In the genomic region with DNA sequence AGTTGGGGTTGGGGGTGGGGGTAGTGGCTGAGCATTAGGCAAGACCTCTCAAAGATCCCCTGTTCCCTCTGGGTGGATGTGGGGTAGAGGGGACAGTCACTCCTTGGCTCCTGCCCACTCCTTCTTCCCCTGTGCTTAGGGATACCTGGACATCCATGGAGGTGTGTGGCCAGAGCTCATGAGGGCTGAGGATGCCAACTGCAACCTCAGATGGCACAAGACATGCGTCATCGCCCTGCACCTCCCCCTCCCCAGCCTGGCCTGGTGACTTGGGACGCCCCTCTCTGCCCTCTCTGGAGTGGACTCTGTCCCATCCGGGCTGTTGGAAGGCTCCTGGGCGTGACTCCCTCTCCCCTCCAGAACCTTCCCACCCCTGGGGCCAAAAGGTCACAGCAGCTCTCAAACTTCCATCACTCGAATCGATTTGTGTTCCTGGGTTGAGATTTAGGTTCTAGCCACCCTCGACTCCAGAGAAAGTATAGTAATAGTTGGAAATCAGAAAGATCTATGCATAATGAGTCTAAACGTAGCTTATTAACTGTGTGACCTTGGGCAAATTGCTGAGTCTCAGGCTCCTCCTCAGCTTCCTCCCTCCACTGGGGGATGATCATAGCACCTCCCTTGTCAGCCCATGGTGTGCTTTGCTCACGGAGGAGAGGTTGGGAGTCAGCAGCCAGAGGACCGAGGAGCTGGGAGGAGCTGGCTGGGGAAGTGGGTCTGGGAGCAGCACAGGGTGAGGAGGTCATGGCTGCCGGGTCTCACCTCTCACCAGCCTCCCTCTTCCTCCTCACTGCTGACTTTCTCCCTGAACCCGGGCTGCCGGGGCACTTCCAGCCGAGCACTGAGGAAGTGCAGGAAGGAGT, we compare ENCODE assay signal across 1 cellular context.
A peak's percentile ranks its signal among the peaks of the same experiment; 100 is the strongest.
TF ChIP-seq lines count a peak whose summit lies in the region.

No MANE protein-coding gene starts in this region.

TF ChIP-seq in K562, 482 proteins besides CTCF, POLR2A, EP300 and RAD21 (continued from another document and continues in another):
- TF ChIP-seq, protein P1, sequence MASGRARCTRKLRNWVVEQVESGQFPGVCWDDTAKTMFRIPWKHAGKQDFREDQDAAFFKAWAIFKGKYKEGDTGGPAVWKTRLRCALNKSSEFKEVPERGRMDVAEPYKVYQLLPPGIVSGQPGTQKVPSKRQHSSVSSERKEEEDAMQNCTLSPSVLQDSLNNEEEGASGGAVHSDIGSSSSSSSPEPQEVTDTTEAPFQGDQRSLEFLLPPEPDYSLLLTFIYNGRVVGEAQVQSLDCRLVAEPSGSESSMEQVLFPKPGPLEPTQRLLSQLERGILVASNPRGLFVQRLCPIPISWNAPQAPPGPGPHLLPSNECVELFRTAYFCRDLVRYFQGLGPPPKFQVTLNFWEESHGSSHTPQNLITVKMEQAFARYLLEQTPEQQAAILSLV (tag; IDR thresholded peaks at IDR 0.05), result peak; percentile 33; the same call in 1 of the 2 replicates
- TF ChIP-seq ZNF274 (IDR thresholded peaks at IDR 0.05; ENCODE audit: borderline replicate concordance, low read depth, low read length) (no peak), ERF (CRISPR knock-in tag; IDR thresholded peaks at IDR 0.05) (0 out of 2 replicates have a peak, but pooled peaks have one; percentile 41), ZNF184 (CRISPR knock-in tag; IDR thresholded peaks at IDR 0.05) (no peak), ZBTB12 (CRISPR knock-in tag; IDR thresholded peaks at IDR 0.05) (no peak), ZNF507 (tag; conservative IDR thresholded peaks at IDR 0.05) (no peak), ZBTB5 (IDR thresholded peaks at IDR 0.05) (no peak), SNIP1 (IDR thresholded peaks at IDR 0.05; ENCODE audit: low read depth) (no peak), MAFK (IDR thresholded peaks at IDR 0.05; ENCODE audit: low read length) (peak; percentile 57), E2F3 (CRISPR knock-in tag; IDR thresholded peaks at IDR 0.05) (no peak; the same call in 1 of the 2 replicates), EWSR1 (IDR thresholded peaks at IDR 0.05; ENCODE audit: borderline replicate concordance, low read depth, partially characterized antibody) (no peak), ZFP1 (CRISPR knock-in tag; IDR thresholded peaks at IDR 0.05) (no peak), ZNF449 (CRISPR knock-in tag; IDR thresholded peaks at IDR 0.05) (peak; percentile 14; the same call in 1 of the 2 replicates), POLR2AphosphoS5 (IDR thresholded peaks at IDR 0.05; ENCODE audit: control insufficient read depth, insufficient read depth, low read depth, low read length) (peak; percentile 21; the same call in 1 of the 2 replicates), SAP30 (IDR thresholded peaks at IDR 0.05; ENCODE audit: borderline replicate concordance, insufficient read depth, low read depth, low read length, poor library complexity, severe bottlenecking) (peak; percentile 21), AFF4 (CRISPR knock-in tag; IDR thresholded peaks at IDR 0.05) (0 out of 2 replicates have a peak, but pooled peaks have one; percentile 19), ZBED1 (IDR thresholded peaks at IDR 0.05) (no peak; the same call in 1 of the 2 replicates), MCM7 (IDR thresholded peaks at IDR 0.05) (no peak), GTF3C2 (IDR thresholded peaks at IDR 0.05; ENCODE audit: borderline replicate concordance, extremely low read depth, insufficient read length) (no peak), BHLHE40 (IDR thresholded peaks at IDR 0.05; ENCODE audit: low read length) (no peak), CEBPB (tag; IDR thresholded peaks at IDR 0.05) (peak; percentile 85), ZNF583 (CRISPR knock-in tag; IDR thresholded peaks at IDR 0.05) (0 out of 2 replicates have a peak, but pooled peaks have one; percentile 60), TEAD4 (IDR thresholded peaks at IDR 0.05; ENCODE audit: low read length) (no peak), TEAD4 (CRISPR knock-in tag; IDR thresholded peaks at IDR 0.05; ENCODE audit: borderline replicate concordance) (0 out of 2 replicates have a peak, but pooled peaks have one; percentile 26), ELF1 (tag; IDR thresholded peaks at IDR 0.05) (no peak), MAZ (CRISPR knock-in tag; conservative IDR thresholded peaks at IDR 0.05 in 1 of 2, IDR thresholded peaks at IDR 0.05 in 1 of 2) (peak; percentile 29 to 70; a peak in 3 of 4 replicates), POLR2B (IDR thresholded peaks at IDR 0.05; ENCODE audit: low read depth, partially characterized antibody) (peak; percentile 64), MEF2A (IDR thresholded peaks at IDR 0.05; ENCODE audit: control insufficient read depth, low read depth, low read length) (no peak), PHF21A (IDR thresholded peaks at IDR 0.05; ENCODE audit: borderline replicate concordance, low read depth) (no peak), ZC3H8 (IDR thresholded peaks at IDR 0.05) (no peak), RHOXF2B (CRISPR knock-in tag; conservative IDR thresholded peaks at IDR 0.05) (peak; percentile 80; the same call in 1 of the 2 replicates), SIX5 (IDR thresholded peaks at IDR 0.05; ENCODE audit: borderline replicate concordance in 1 of 2, insufficient read depth in 1 of 2, low read depth in 1 of 2, low read length in 2 of 2) (no peak), PHB2 (IDR thresholded peaks at IDR 0.05; ENCODE audit: low read depth) (no peak)
- TF ChIP-seq, protein P2, sequence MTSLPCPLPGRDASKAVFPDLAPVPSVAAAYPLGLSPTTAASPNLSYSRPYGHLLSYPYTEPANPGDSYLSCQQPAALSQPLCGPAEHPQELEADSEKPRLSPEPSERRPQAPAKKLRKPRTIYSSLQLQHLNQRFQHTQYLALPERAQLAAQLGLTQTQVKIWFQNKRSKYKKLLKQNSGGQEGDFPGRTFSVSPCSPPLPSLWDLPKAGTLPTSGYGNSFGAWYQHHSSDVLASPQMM (CRISPR knock-in tag; IDR thresholded peaks at IDR 0.05), result no peak
- TF ChIP-seq, protein P3, sequence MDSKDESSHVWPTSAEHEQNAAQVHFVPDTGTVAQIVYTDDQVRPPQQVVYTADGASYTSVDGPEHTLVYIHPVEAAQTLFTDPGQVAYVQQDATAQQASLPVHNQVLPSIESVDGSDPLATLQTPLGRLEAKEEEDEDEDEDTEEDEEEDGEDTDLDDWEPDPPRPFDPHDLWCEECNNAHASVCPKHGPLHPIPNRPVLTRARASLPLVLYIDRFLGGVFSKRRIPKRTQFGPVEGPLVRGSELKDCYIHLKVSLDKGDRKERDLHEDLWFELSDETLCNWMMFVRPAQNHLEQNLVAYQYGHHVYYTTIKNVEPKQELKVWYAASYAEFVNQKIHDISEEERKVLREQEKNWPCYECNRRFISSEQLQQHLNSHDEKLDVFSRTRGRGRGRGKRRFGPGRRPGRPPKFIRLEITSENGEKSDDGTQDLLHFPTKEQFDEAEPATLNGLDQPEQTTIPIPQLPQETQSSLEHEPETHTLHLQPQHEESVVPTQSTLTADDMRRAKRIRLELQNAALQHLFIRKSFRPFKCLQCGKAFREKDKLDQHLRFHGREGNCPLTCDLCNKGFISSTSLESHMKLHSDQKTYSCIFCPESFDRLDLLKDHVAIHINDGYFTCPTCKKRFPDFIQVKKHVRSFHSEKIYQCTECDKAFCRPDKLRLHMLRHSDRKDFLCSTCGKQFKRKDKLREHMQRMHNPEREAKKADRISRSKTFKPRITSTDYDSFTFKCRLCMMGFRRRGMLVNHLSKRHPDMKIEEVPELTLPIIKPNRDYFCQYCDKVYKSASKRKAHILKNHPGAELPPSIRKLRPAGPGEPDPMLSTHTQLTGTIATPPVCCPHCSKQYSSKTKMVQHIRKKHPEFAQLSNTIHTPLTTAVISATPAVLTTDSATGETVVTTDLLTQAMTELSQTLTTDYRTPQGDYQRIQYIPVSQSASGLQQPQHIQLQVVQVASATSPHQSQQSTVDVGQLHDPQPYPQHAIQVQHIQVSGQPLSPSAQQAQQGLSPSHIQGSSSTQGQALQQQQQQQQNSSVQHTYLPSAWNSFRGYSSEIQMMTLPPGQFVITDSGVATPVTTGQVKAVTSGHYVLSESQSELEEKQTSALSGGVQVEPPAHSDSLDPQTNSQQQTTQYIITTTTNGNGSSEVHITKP (IDR thresholded peaks at IDR 0.05; ENCODE audit: partially characterized antibody), result peak; percentile 66
- TF ChIP-seq, protein P4, sequence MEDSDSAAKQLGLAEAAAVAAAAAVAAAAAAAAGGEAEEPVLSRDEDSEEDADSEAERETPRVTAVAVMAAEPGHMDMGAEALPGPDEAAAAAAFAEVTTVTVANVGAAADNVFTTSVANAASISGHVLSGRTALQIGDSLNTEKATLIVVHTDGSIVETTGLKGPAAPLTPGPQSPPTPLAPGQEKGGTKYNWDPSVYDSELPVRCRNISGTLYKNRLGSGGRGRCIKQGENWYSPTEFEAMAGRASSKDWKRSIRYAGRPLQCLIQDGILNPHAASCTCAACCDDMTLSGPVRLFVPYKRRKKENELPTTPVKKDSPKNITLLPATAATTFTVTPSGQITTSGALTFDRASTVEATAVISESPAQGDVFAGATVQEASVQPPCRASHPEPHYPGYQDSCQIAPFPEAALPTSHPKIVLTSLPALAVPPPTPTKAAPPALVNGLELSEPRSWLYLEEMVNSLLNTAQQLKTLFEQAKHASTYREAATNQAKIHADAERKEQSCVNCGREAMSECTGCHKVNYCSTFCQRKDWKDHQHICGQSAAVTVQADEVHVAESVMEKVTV (CRISPR knock-in tag; IDR thresholded peaks at IDR 0.05), result no peak
